ENCODE assay signal across 3 cellular contexts in the genomic region with DNA sequence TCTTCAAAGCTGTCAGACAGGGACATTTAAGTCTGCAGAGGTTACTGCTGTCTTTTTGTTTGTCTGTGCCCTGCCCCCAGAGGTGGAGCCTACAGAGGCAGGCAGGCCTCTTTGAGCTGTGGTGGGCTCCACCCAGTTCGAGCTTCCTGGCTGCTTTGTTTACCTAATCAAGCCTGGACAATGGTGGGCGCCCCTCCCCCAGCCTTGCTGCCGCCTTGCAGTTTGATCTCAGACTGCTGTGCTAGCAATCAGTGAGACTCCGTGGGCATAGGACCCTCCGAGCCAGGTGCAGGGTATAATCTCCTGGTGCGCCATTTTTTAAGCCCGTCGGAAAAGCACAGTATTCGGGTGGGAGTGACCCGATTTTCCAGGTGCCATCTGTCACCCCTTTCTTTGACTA. TPM values are rescaled to one million over a fixed set of nuclear protein-coding genes. Genes with fewer than 3 reads are reported as not detected.
DNase-seq lines count a peak whose midpoint lies in the region; ATAC-seq, FAIRE-seq and TF ChIP-seq lines count a peak whose summit lies in the region.
"Not testable (repeated sequence)": the region's sequence is repeated elsewhere in the genome, so short reads cannot be mapped to it uniquely, and the experiment has no call there.

No MANE protein-coding gene starts in this region.

- BruUV-seq in HepG2 (replicated peaks; lab: Mats Ljungman, UMichigan): not testable (repeated sequence)

- not testable (repeated sequence) for H3K27me3 Mint-ChIP-seq in GM23338 (ENCODE audit: insufficient read depth, low read depth, poor library complexity); WTC11 (ENCODE audit: low read depth)

- CTCF ChIA-PET in WTC11 (lab: Charles Lee): interaction anchor here (1.3 kb wide), 1 partner anchor 22 kb away, joined by 3 read pairs; no protein-coding TSS in a partner anchor
- CTCF ChIA-PET in HepG2 (lab: Yijun Ruan, JAX; ENCODE audit: low intra/inter-chr PET ratio, low total read pairs): not testable (repeated sequence)

- not testable (repeated sequence) for H4K20me1 ChIP-seq in GM23338 (replicated peaks; ENCODE audit: insufficient read depth); HepG2 (ENCODE audit: insufficient read depth, low read length)

- H3F3A ChIP-seq in GM23338 (replicated peaks; ENCODE audit: low read depth): not testable (repeated sequence)

- H3K36me3 Mint-ChIP-seq in GM23338 (ENCODE audit: low read depth): peaks cover 24% of the 10 kb centered on the region
- peaks cover 20% of the 10 kb centered on the region for H3K36me3 Mint-ChIP-seq in WTC11

- in situ Hi-C loops in HepG2 (cut with HindIII; ENCODE audit: extremely low pct_ligation_motif_present, low pct_unique_long_range_greater_than_20kb): not testable (repeated sequence)

- not testable (repeated sequence) for TF ChIP-seq RAD21 in HepG2 (CRISPR knock-in tag; IDR thresholded peaks at IDR 0.05)

- TF ChIP-seq POLR2A in HepG2 (IDR thresholded peaks at IDR 0.05; ENCODE audit: insufficient read depth in 1 of 2, low read depth in 2 of 2, low read length in 2 of 2): not testable (repeated sequence)

- not testable (repeated sequence) for H3K79me2 ChIP-seq in GM23338 (replicated peaks; ENCODE audit: insufficient read depth); HepG2 (ENCODE audit: insufficient read depth, low read length)

- H3K36me3 ChIP-seq in GM23338 (ENCODE audit: insufficient read depth); HepG2 (replicated peaks in 1 of 2; ENCODE audit: control insufficient read depth in 1 of 2, insufficient read depth in 2 of 2, low read length in 2 of 2): not testable (repeated sequence)

- not testable (repeated sequence) for H3K4me3 ChIP-seq in GM23338; HepG2 (replicated peaks in 1 of 3; ENCODE audit: insufficient read depth in 1 of 3, low read depth in 2 of 3, low read length in 3 of 3)

- H3K4me1 ChIP-seq in GM23338 (ENCODE audit: insufficient read depth): not testable (repeated sequence)
- peaks cover 12% of the 10 kb centered on the region for H3K4me1 ChIP-seq in HepG2 (ENCODE audit: insufficient read depth, low read length)

- not testable (repeated sequence) for H3K9ac ChIP-seq in HepG2 (ENCODE audit: insufficient read depth, low read depth, low read length)

- DNase-seq in GM23338 (ENCODE audit: low spot score); HepG2 (ENCODE audit: low spot score): not testable (repeated sequence)
- peak; percentile 70 for DNase-seq in WTC11 (ENCODE audit: low spot score)

- not testable (repeated sequence) for H3K27me3 ChIP-seq in GM23338 (ENCODE audit: insufficient read depth); HepG2 (ENCODE audit: control insufficient read depth in 1 of 2, insufficient read depth in 2 of 2, low read length in 2 of 2)

- 15% methylated on average over 2 of the region's 10 CpGs for WGBS in HepG2 (ENCODE audit: low lambda C conversion rate)

- 0 out of 2 replicates have a peak overlapping the region, but pooled peaks have one; percentile 48 for H3K4me2 ChIP-seq in GM23338
- H3K4me2 ChIP-seq in HepG2 (ENCODE audit: low read depth, low read length): not testable (repeated sequence)

- not testable (repeated sequence) for H2AFZ ChIP-seq in GM23338; HepG2 (ENCODE audit: low read length)

- not testable (repeated sequence) for TF ChIP-seq EP300 in HepG2 (IDR thresholded peaks at IDR 0.05; ENCODE audit: low read depth in 2 of 2, low read length in 2 of 2); HepG2 (CRISPR knock-in tag; IDR thresholded peaks at IDR 0.05; ENCODE audit: borderline replicate concordance)

- not testable (repeated sequence) for H3K27ac ChIP-seq in GM23338 (ENCODE audit: low read depth); HepG2 (ENCODE audit: extremely low read length, insufficient read depth, low read length)

- peaks cover 21% of the 10 kb centered on the region for H3K4me1 Mint-ChIP-seq in GM23338
- peaks cover 28% of the 10 kb centered on the region for H3K4me1 Mint-ChIP-seq in WTC11

- not testable (repeated sequence) for FAIRE-seq in HepG2 (lab: Jason Lieb, UNC)

- H3K27ac Mint-ChIP-seq in GM23338, WTC11: not testable (repeated sequence)

- POLR2A ChIA-PET in WTC11 (lab: Charles Lee); HepG2 (lab: Yijun Ruan, JAX): not testable (repeated sequence)

- intact Hi-C loops in HepG2 (cut with micrococcal nuclease; ENCODE audit: unreplicated experiment): not testable (repeated sequence)

- not testable (repeated sequence) for H3K9me2 ChIP-seq in GM23338 (ENCODE audit: insufficient read depth)

- H3K4me3 Mint-ChIP-seq in GM23338: not testable (repeated sequence)
- peak overlapping the region; percentile 43 for H3K4me3 Mint-ChIP-seq in WTC11

- ATAC-seq in GM23338, WTC11, HepG2: not testable (repeated sequence)

- TF ChIP-seq CTCF in GM23338 (conservative IDR thresholded peaks at IDR 0.05; ENCODE audit: low read depth in 2 of 2); WTC11 (IDR thresholded peaks at IDR 0.05); HepG2 (CRISPR knock-in tag; IDR thresholded peaks at IDR 0.05): not testable (repeated sequence)

- not testable (repeated sequence) for H3K9me3 ChIP-seq in HepG2 (ENCODE audit: low read length)

- peaks cover 27% of the 10 kb centered on the region for H3K9me3 Mint-ChIP-seq in GM23338
- peaks cover 33% of the 10 kb centered on the region for H3K9me3 Mint-ChIP-seq in WTC11

TF ChIP-seq in WTC11, 78 proteins besides CTCF, POLR2A, EP300 and RAD21 (continues in another document):
- TF ChIP-seq FOXK1 (CRISPR knock-in tag; IDR thresholded peaks at IDR 0.05): peak; percentile 79

RNA-seq across cellular contexts. Expression of a gene that starts 35.2 kb away (rescaled TPM):
- total RNA-seq in GM23338 (2014; rRNA removed; shearing (Covaris generic)): 3.8 and 4.7 TPM in 2 replicates
- polyA plus RNA-seq in GM23338 (2016; fragmentation: Nextera tagmentation; extraction: Ambion mirVana) (1.5 and 2.1 TPM in 2 replicates), HepG2 (2011; rRNA removed) (1.4 and 1.7 TPM in 2 replicates)
- total RNA-seq in WTC11 (2021) (5.3 to 6.5 TPM (median 5.6 TPM) in 3 replicates), HepG2 (2016; rRNA removed; fragmentation: Illumina TruSeq; extraction: Trizol) (0.60 and 0.73 TPM in 2 replicates)
- total RNA-seq in HepG2 (2016; cell fraction: cytosol; rRNA removed; fragmentation: Illumina TruSeq; extraction: Trizol; ENCODE audit: low read depth): 0.10 and 0.18 TPM in 2 replicates
- total RNA-seq in HepG2 (2016; cell fraction: insoluble cytoplasmic fraction; rRNA removed; fragmentation: Illumina TruSeq; extraction: Trizol): 0.58 and 0.67 TPM in 2 replicates
- total RNA-seq in HepG2 (2016; cell fraction: membrane; rRNA removed; fragmentation: Illumina TruSeq; extraction: Trizol): 0.55 and 0.65 TPM in 2 replicates
- 0.69 and 0.87 TPM in 2 replicates for total RNA-seq in HepG2 (2016; cell fraction: nucleus; rRNA removed; fragmentation: Illumina TruSeq; extraction: Trizol)
- 0.64 and 1.4 TPM in 2 replicates for polyA plus RNA-seq in HepG2 (2011; cell fraction: cytosol; rRNA removed)
- polyA plus RNA-seq in HepG2 (2011; cell fraction: nucleus; rRNA removed): 0.84 and 0.88 TPM in 2 replicates
- polyA plus RNA-seq in HepG2 (2012): 2.7 and 5.9 TPM in 2 replicates
- polyA plus RNA-seq in HepG2 (2016; cell fraction: cytosol; fragmentation: Illumina TruSeq; extraction: Trizol; ENCODE audit: low read depth): 0.03 and 0.14 TPM in 2 replicates
- polyA plus RNA-seq in HepG2 (2016; cell fraction: insoluble cytoplasmic fraction; fragmentation: Illumina TruSeq; extraction: Trizol; ENCODE audit: low read depth): 0.44 and 0.52 TPM in 2 replicates
- polyA plus RNA-seq in HepG2 (2016; cell fraction: membrane; fragmentation: Illumina TruSeq; extraction: Trizol; ENCODE audit: low read depth): 0.10 and 0.26 TPM in 2 replicates
- 0.57 and 0.77 TPM in 2 replicates for polyA plus RNA-seq in HepG2 (2016; cell fraction: nucleus; fragmentation: Illumina TruSeq; extraction: Trizol; ENCODE audit: insufficient read depth, low read depth)
- polyA minus RNA-seq in HepG2 (2011; rRNA and poly(A)+ RNA removed; ENCODE audit: low replicate concordance): 1.5 and 2.3 TPM in 2 replicates
- polyA minus RNA-seq in HepG2 (2011; cell fraction: cytosol; rRNA and poly(A)+ RNA removed): 1.7 and 3.1 TPM in 2 replicates
- polyA minus RNA-seq in HepG2 (2011; cell fraction: nucleus; rRNA and poly(A)+ RNA removed): 2.6 TPM in 2 replicates

RNA-seq across cellular contexts. Expression of a gene that starts 35.2 kb away (rescaled TPM):
- total RNA-seq in GM23338 (2014; rRNA removed; shearing (Covaris generic)): 22.9 and 26.7 TPM in 2 replicates
- polyA plus RNA-seq in GM23338 (2016; fragmentation: Nextera tagmentation; extraction: Ambion mirVana) (19.3 and 24.9 TPM in 2 replicates), HepG2 (2011; rRNA removed) (44.1 and 51.4 TPM in 2 replicates)
- total RNA-seq in WTC11 (2021) (18.1 to 23.0 TPM (median 18.1 TPM) in 3 replicates), HepG2 (2016; rRNA removed; fragmentation: Illumina TruSeq; extraction: Trizol) (29.0 and 36.8 TPM in 2 replicates)
- 5.8 and 7.3 TPM in 2 replicates for total RNA-seq in HepG2 (2016; cell fraction: cytosol; rRNA removed; fragmentation: Illumina TruSeq; extraction: Trizol; ENCODE audit: low read depth)
- total RNA-seq in HepG2 (2016; cell fraction: insoluble cytoplasmic fraction; rRNA removed; fragmentation: Illumina TruSeq; extraction: Trizol): 34.8 and 35.1 TPM in 2 replicates
- 16.0 and 17.4 TPM in 2 replicates for total RNA-seq in HepG2 (2016; cell fraction: membrane; rRNA removed; fragmentation: Illumina TruSeq; extraction: Trizol)
- total RNA-seq in HepG2 (2016; cell fraction: nucleus; rRNA removed; fragmentation: Illumina TruSeq; extraction: Trizol): 46.4 and 47.1 TPM in 2 replicates
- 25.4 and 42.2 TPM in 2 replicates for polyA plus RNA-seq in HepG2 (2011; cell fraction: cytosol; rRNA removed)
- polyA plus RNA-seq in HepG2 (2011; cell fraction: nucleus; rRNA removed): 24.6 and 40.5 TPM in 2 replicates
- 41.4 and 67.4 TPM in 2 replicates for polyA plus RNA-seq in HepG2 (2012)
- polyA plus RNA-seq in HepG2 (2016; cell fraction: cytosol; fragmentation: Illumina TruSeq; extraction: Trizol; ENCODE audit: low read depth): 7.0 and 10.6 TPM in 2 replicates
- 26.2 and 27.5 TPM in 2 replicates for polyA plus RNA-seq in HepG2 (2016; cell fraction: insoluble cytoplasmic fraction; fragmentation: Illumina TruSeq; extraction: Trizol; ENCODE audit: low read depth)
- 11.6 and 12.0 TPM in 2 replicates for polyA plus RNA-seq in HepG2 (2016; cell fraction: membrane; fragmentation: Illumina TruSeq; extraction: Trizol; ENCODE audit: low read depth)
- polyA plus RNA-seq in HepG2 (2016; cell fraction: nucleus; fragmentation: Illumina TruSeq; extraction: Trizol; ENCODE audit: insufficient read depth, low read depth): 45.9 and 54.4 TPM in 2 replicates
- polyA minus RNA-seq in HepG2 (2011; rRNA and poly(A)+ RNA removed; ENCODE audit: low replicate concordance): 38.5 and 99.7 TPM in 2 replicates
- polyA minus RNA-seq in HepG2 (2011; cell fraction: cytosol; rRNA and poly(A)+ RNA removed): 28.8 and 30.0 TPM in 2 replicates
- 91.0 and 93.1 TPM in 2 replicates for polyA minus RNA-seq in HepG2 (2011; cell fraction: nucleus; rRNA and poly(A)+ RNA removed)
